ENCODE assay signal across 8 cellular contexts in the genomic region with DNA sequence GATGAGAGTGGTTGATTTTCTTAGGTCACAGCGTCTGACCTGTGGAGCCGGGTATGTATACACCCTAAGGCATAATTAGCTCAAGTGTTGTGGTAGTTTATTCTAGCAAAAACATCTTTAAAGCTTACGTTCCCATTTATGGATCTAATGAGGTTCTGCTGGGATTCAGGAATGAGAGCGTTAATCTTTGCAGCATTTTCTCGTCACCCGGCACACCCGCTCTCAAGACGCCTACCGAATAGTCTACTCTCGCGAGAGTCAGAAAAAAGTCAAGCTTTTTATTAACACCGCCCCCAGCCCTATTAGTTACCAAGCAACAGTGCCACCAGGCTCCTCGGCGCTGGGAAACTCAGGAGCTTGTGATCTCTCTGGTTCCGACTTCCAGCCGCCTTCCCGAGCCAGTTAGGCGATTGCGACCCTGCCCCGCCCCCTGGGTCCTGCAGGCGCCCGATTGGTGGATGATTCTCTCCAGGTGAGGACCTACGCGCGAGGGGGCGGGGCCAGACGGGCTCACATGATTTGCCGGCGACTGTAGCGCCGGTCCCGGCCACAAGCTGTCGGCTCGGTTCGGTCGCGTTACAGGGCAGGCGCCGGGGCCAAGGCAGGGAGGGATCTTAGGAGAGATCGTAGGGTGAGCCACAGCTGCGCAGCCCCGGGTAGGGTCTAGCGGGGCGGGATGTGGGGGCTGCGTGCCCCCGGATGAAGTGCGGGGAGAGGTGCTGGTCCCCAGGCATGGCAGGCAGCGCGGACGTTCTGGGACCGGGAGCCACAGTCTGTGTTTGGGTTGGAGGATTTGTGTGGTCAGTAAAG. TPM values are rescaled to one million over a fixed set of nuclear protein-coding genes. Genes with fewer than 3 reads are reported as not detected.
A peak's percentile ranks its signal among the peaks of the same experiment; 100 is the strongest.
DNase-seq lines count a peak whose midpoint lies in the region; ATAC-seq, FAIRE-seq and TF ChIP-seq lines count a peak whose summit lies in the region.

Gene PFKFB2, plus strand, starts transcription at position 540 of the 810 bp plus-strand sequence. CDS start 1,443 bp downstream, outside the sequence.

- peak within 1 kb of the TSS; percentile 79 for H4K5ac ChIP-seq in H1 (ENCODE audit: insufficient read length, low read depth, low read length)

- peak; percentile 90 to 97 (median 93) for DNase-seq in CD8-positive, alpha-beta memory T cell
- DNase-seq in HL-60 (ENCODE audit: low read depth in 1 of 2, low spot score in 1 of 2) (peak; percentile 17 to 78), NOMO-1 (lab: John Stamatoyannopoulos, UW; ENCODE audit: unreplicated experiment in 2 of 2) (peak; percentile 87 to 94), H1 (ENCODE audit: low read depth in 1 of 2, low spot score in 2 of 2) (peak; percentile 98 to 99), medulla oblongata (ENCODE audit: extremely low spot score) (peak; percentile 98)
- peak; percentile 83 for DNase-seq in activated CD8-positive, alpha-beta memory T cell treated with anti-CD3 and anti-CD28 coated beads, Interleukin-2, amount 50 U/mL, for 24 hours (ENCODE audit: extremely low read depth)
- DNase-seq in stimulated activated CD4-positive, alpha-beta T cell treated with anti-CD3 and anti-CD28 coated beads, TNF-alpha, amount 100 ng/mL, for 4 hours (ENCODE audit: low read depth in 3 of 3), result peak; percentile 89 to 92 (median 91)

- H3K4me2 ChIP-seq in H1 (ENCODE audit: insufficient read depth in 1 of 2, low read depth in 2 of 2, low read length in 2 of 2), result peak within 1 kb of the TSS; percentile 58 to 96

- TF ChIP-seq POLR2A in H1 (IDR thresholded peaks at IDR 0.05; ENCODE audit: control extremely low read depth in 1 of 2, low read depth in 2 of 2, low read length in 2 of 2), result peak; percentile 88 to 93

- 2% methylated on average over 51 of the region's 51 CpGs; no CpG with 5 or more reads in 1 of the 2 experiments for WGBS in H1 (ENCODE audit: extremely low coverage in 1 of 2, insufficient coverage in 1 of 2, insufficient read length in 1 of 2, insufficient replicate concordance in 2 of 2, low coverage in 1 of 2, low lambda C conversion rate in 2 of 2, missing lambda C conversion rate in 1 of 2), 2 experiments

- no peaks in the 10 kb centered on the region for H3K27me3 ChIP-seq in CD8-positive, alpha-beta memory T cell (ENCODE audit: insufficient read depth, low read length, poor library complexity, severe bottlenecking)
- H3K27me3 ChIP-seq in HL-60 (ENCODE audit: insufficient read depth, poor library complexity, severe bottlenecking) (no peaks in the 10 kb centered on the region), H1 (replicated peaks in 1 of 4; ENCODE audit: control insufficient read depth in 3 of 4, extremely low read depth in 1 of 4, insufficient read depth in 3 of 4, low read length in 3 of 4) (no peaks in the 10 kb centered on the region)

- no peak; a peak in 1 of 3 replicates for TF ChIP-seq EP300 in H1 (IDR thresholded peaks at IDR 0.05; ENCODE audit: borderline replicate concordance in 1 of 2, low read depth in 2 of 2, low read length in 2 of 2)

- H3K27ac Mint-ChIP-seq in CD8-positive, alpha-beta memory T cell, result peak within 1 kb of the TSS; percentile 84 to 99 (median 94)

- peaks cover 1 to 4% of the 10 kb centered on the region in 2 donors for H3K27me3 Mint-ChIP-seq in CD8-positive, alpha-beta memory T cell

- peak within 1 kb of the TSS; percentile 96 for H2AFZ ChIP-seq in H1 (ENCODE audit: low read length)

- H3K4me1 ChIP-seq in CD8-positive, alpha-beta memory T cell (ENCODE audit: insufficient read depth, low read length), result peaks cover 29% of the 10 kb centered on the region
- peaks cover 0 to 8% (median 2%) of the 10 kb centered on the region in 4 experiments; a peak in 3 of 7 replicates for H3K4me1 ChIP-seq in H1 (replicated peaks in 1 of 4; ENCODE audit: control insufficient read depth in 3 of 4, insufficient read depth in 4 of 4, low read length in 3 of 4)

- peak within 1 kb of the TSS; percentile 70 to 95 (median 94) for H3K9ac ChIP-seq in H1 (replicated peaks in 1 of 4; ENCODE audit: extremely low read depth in 1 of 4, low read depth in 3 of 4, low read length in 3 of 4)

- H3K4me3 ChIP-seq in CD8-positive, alpha-beta memory T cell (ENCODE audit: low read length), result peak within 1 kb of the TSS; percentile 86
- peak within 1 kb of the TSS; percentile 22 for H3K4me3 ChIP-seq in HL-60 (replicated peaks; ENCODE audit: insufficient read depth, low read length)
- peak within 1 kb of the TSS; percentile 79 to 99 (median 96) for H3K4me3 ChIP-seq in H1 (ENCODE audit: extremely low read depth in 1 of 4, insufficient read depth in 2 of 4, low read depth in 3 of 4, low read length in 4 of 4)

- H4K8ac ChIP-seq in H1 (ENCODE audit: extremely low read depth, insufficient read depth, low read length), result peak within 1 kb of the TSS; percentile 95

- peak within 1 kb of the TSS; percentile 62 for H2BK5ac ChIP-seq in H1 (ENCODE audit: low read depth, low read length)

- peaks cover 38 to 55% (median 45%) of the 10 kb centered on the region in 3 donors for H3K4me1 Mint-ChIP-seq in CD8-positive, alpha-beta memory T cell

- no peak within 1 kb of the TSS for H3K14ac ChIP-seq in H1 (ENCODE audit: insufficient read length)

- no peak within 1 kb of the TSS for H2BK120ac ChIP-seq in H1 (replicated peaks; ENCODE audit: low read depth, low read length)

- H3K9me3 ChIP-seq in CD8-positive, alpha-beta memory T cell (ENCODE audit: low read length), result no peaks in the 10 kb centered on the region
- no peaks in the 10 kb centered on the region for H3K9me3 ChIP-seq in H1 (ENCODE audit: insufficient read depth in 2 of 2, low read depth in 1 of 2, low read length in 1 of 2)

- H3K36me3 Mint-ChIP-seq in CD8-positive, alpha-beta memory T cell, result peaks cover 0 to 31% (median 0%) of the 10 kb centered on the region in 3 donors

- no peak for TF ChIP-seq CTCF in HL-60 (IDR thresholded peaks at IDR 0.05; ENCODE audit: insufficient read depth, low read length)
- TF ChIP-seq CTCF in H1 (IDR thresholded peaks at IDR 0.05; ENCODE audit: control extremely low read depth in 1 of 3, insufficient read depth in 1 of 3, low read depth in 1 of 3, low read length in 3 of 3), result no peak

- H3K27ac ChIP-seq in CD8-positive, alpha-beta memory T cell (ENCODE audit: low read depth, low read length), result peak within 1 kb of the TSS; percentile 91
- peak within 1 kb of the TSS; percentile 1; the same call in 1 of the 2 replicates for H3K27ac ChIP-seq in HL-60 (replicated peaks)
- H3K27ac ChIP-seq in H1 (ENCODE audit: low read depth, low read length), result peak within 1 kb of the TSS; percentile 90

- H3K79me1 ChIP-seq in H1 (ENCODE audit: low read depth, low read length), result no peaks in the 10 kb centered on the region; the same call in 1 of the 2 replicates

- H3K56ac ChIP-seq in H1 (replicated peaks; ENCODE audit: insufficient read length, low read depth, low read length), result peak within 1 kb of the TSS; percentile 74

- peaks cover 3 to 25% of the 10 kb centered on the region in 2 experiments; a peak in 3 of 4 replicates for H3K79me2 ChIP-seq in H1 (ENCODE audit: control insufficient read depth in 1 of 2, insufficient read depth in 2 of 2, low read length in 2 of 2)

- peaks cover 7 to 9% of the 10 kb centered on the region in 2 experiments for H4K20me1 ChIP-seq in H1 (replicated peaks in 1 of 2; ENCODE audit: control insufficient read depth in 1 of 2, insufficient read depth in 2 of 2, low read length in 2 of 2)

- no peak within 1 kb of the TSS for H2BK20ac ChIP-seq in H1 (ENCODE audit: low read length)

- H3K4me3 Mint-ChIP-seq in CD8-positive, alpha-beta memory T cell, result peak within 1 kb of the TSS; percentile 97 to 100 (median 98)

- no peak for FAIRE-seq in H1 (lab: Jason Lieb, UNC)

- peak; percentile 75 for ATAC-seq in GM19463 (IDR thresholded peaks at IDR 0.05; ENCODE audit: unreplicated experiment)

- peak within 1 kb of the TSS; percentile 42; the same call in 1 of the 2 replicates for H2BK12ac ChIP-seq in H1 (ENCODE audit: low read depth, low read length)

- TF ChIP-seq RAD21 in H1 (IDR thresholded peaks at IDR 0.05 in 1 of 2, conservative IDR thresholded peaks at IDR 0.05 in 1 of 2; ENCODE audit: low read depth in 2 of 2, low read length in 2 of 2), result peak in 1 of 2 experiments; percentile 1; a peak in 2 of 4 replicates

- H2BK15ac ChIP-seq in H1 (ENCODE audit: low read length), result 0 out of 2 replicates have a peak within 1 kb of the TSS, but pooled peaks have one; percentile 81

- H3K23me2 ChIP-seq in H1 (ENCODE audit: low read depth, low read length), result peaks cover 5% of the 10 kb centered on the region; the same call in 1 of the 2 replicates

- peaks cover 15% of the 10 kb centered on the region for H3K36me3 ChIP-seq in CD8-positive, alpha-beta memory T cell (ENCODE audit: insufficient read depth, low read length)
- peaks cover 9 to 13% (median 10%) of the 10 kb centered on the region in 4 experiments; a peak in 7 of 8 replicates for H3K36me3 ChIP-seq in H1 (ENCODE audit: control insufficient read depth in 2 of 4, insufficient read depth in 4 of 4, low read length in 3 of 4)

- no peak within 1 kb of the TSS for H3K4ac ChIP-seq in H1 (replicated peaks; ENCODE audit: insufficient read length, low read depth, low read length)

- H3K18ac ChIP-seq in H1 (ENCODE audit: extremely low read depth, low read length), result peak within 1 kb of the TSS; percentile 93

- H3K23ac ChIP-seq in H1 (ENCODE audit: insufficient read length), result no peak within 1 kb of the TSS

- H3K9me3 Mint-ChIP-seq in CD8-positive, alpha-beta memory T cell, result no peaks in the 10 kb centered on the region

- CTCF ChIA-PET in CD8-positive, alpha-beta memory T cell (lab: Charles Lee), result interaction anchor here (1.0 to 2.3 kb wide), 8 partner anchors 9 to 353 kb away, joined by 3 to 15 read pairs (median 4); no protein-coding TSS in a partner anchor
- CTCF ChIA-PET in H1 (lab: Charles Lee; ENCODE audit: partially characterized antibody), result interaction anchor here (0.9 to 1.4 kb wide), 7 partner anchors 13 to 48 kb away, joined by 3 to 7 read pairs (median 4); partner anchors contain the start of gene C1orf116

- POLR2A ChIA-PET in CD8-positive, alpha-beta memory T cell (lab: Charles Lee), result interaction anchor here (0.6 to 1.5 kb wide), 3 partner anchors 19 to 508 kb away, joined by 3 to 7 read pairs (median 6); partner anchors contain the start of gene CD55
- POLR2A ChIA-PET in H1 (lab: Charles Lee; ENCODE audit: partially characterized antibody), result interaction anchor here (0.6 to 1.8 kb wide), 13 partner anchors 10 to 895 kb away, joined by 3 to 12 read pairs (median 3); partner anchors contain the start of gene C1orf116

- peak within 1 kb of the TSS; percentile 52 for H4K91ac ChIP-seq in H1 (replicated peaks; ENCODE audit: insufficient read length, low read length)

- H2AK5ac ChIP-seq in H1 (ENCODE audit: low read depth, low read length), result peak within 1 kb of the TSS; percentile 41; the same call in 1 of the 2 replicates

RNA-seq across cellular contexts. Expression of gene PFKFB2, which starts in this region (rescaled TPM):
- 1 to 10 TPM; 3.0 to 3.9 TPM for total RNA-seq in CD8-positive, alpha-beta memory T cell
- 0.29 TPM for polyA plus RNA-seq in CD8-positive, alpha-beta memory T cell
- total RNA-seq in H1 (2021; fragmentation: NEBNext Ultra II Directional; extraction: Animal tissue kit (Norgen Biotek cat#: 25700)), result 17.8 and 19.1 TPM in 2 replicates
- 5.5 and 6.7 TPM in 2 replicates for polyA plus RNA-seq in H1 (2011; rRNA removed)
- 8.2 TPM for polyA plus RNA-seq in H1 (2011; cell fraction: cytosol; rRNA removed)
- polyA plus RNA-seq in H1 (2011; cell fraction: nucleus; rRNA removed), result 7.2 TPM
- polyA plus RNA-seq in H1 (2012, experiment 1 of 2), result 7.9 to 11.8 TPM (median 9.3 TPM) in 4 replicates
- polyA plus RNA-seq in H1 (2012, experiment 2 of 2), result 0.58 TPM
- polyA plus RNA-seq in H1 (2013, experiment 1 of 2), result 6.2 TPM
- 6.1 TPM for polyA plus RNA-seq in H1 (2013, experiment 2 of 2)
- polyA minus RNA-seq in H1 (2011; rRNA and poly(A)+ RNA removed), result 14.8 and 16.5 TPM in 2 replicates
- polyA minus RNA-seq in H1 (2011; cell fraction: cytosol; rRNA and poly(A)+ RNA removed), result 6.5 TPM
- 8.3 TPM for polyA minus RNA-seq in H1 (2011; cell fraction: nucleus; rRNA and poly(A)+ RNA removed)

Comparison
In these comparisons a context has a peak if more than half of its experiments do, and no peak if none do; other contexts are left out.
1. Peak in every context shown above with its lines: DNase-seq, ATAC-seq, H3K4me3 ChIP-seq and H3K27ac ChIP-seq.
2. DNase-seq: peak in every context shown above with its lines; median percentile 98 in H1; 98 in medulla oblongata; 93 in CD8-positive, alpha-beta memory T cell; 91 in stimulated activated CD4-positive, alpha-beta T cell treated with anti-CD3 and anti-CD28 coated beads, TNF-alpha, amount 100 ng/mL, for 4 hours; 90 in NOMO-1; 83 in activated CD8-positive, alpha-beta memory T cell treated with anti-CD3 and anti-CD28 coated beads, Interleukin-2, amount 50 U/mL, for 24 hours; 48 in HL-60.
3. H3K27ac ChIP-seq: peak in every context shown above with its lines; median percentile 91 in CD8-positive, alpha-beta memory T cell; 90 in H1; 1 in HL-60.
4. H3K4me3 ChIP-seq: peak in every context shown above with its lines; median percentile 96 in H1; 86 in CD8-positive, alpha-beta memory T cell; 22 in HL-60.